Comparison of ENCODE assay signal across 10 cellular contexts in genomic region chr2:33766175-33766574, GRCh38.
"Had no signal": no experiment of that assay in that cellular context is flagged by ENCODE, and none has a peak within 500 bp of the region (broad histone marks: within the 10 kb centered on the region; RNA-seq: fewer than 3 reads in every experiment).

No MANE protein-coding gene starts in this region.

- H3K4me2 ChIP-seq: KMS-11 had no signal

- H3K9ac ChIP-seq: GM23248, KMS-11 had no signal

- H3K9me3 ChIP-seq: HAP-1 had no signal

- H2AFZ ChIP-seq: GM23248 had no signal

- H3K27ac ChIP-seq: GM23248, HL-60, KMS-11 had no signal

- ATAC-seq: HCT116, HepG2 had no signal

- H3K4me3 ChIP-seq: GM23248, HAP-1 had no signal

- H3K4me1 ChIP-seq: HAP-1 had no signal

- DNase-seq: GM23248, GOT3, H7, HFFc6, KBM-7 had no signal

- H3K36me3 ChIP-seq: HAP-1 had no signal
